1 cellular context compared by ENCODE assay signal in genomic region chr9:5437254-5438216, GRCh38.
TF ChIP-seq lines count a peak whose summit lies in the region.

PLGRKT (minus strand) TSS chr9:5437925; CDS start chr9:5431977, 5,948 bp downstream.

TF ChIP-seq in K562, 482 proteins besides CTCF, POLR2A, EP300 and RAD21 (continued from another document and continues in another):
- TF ChIP-seq, protein P1, sequence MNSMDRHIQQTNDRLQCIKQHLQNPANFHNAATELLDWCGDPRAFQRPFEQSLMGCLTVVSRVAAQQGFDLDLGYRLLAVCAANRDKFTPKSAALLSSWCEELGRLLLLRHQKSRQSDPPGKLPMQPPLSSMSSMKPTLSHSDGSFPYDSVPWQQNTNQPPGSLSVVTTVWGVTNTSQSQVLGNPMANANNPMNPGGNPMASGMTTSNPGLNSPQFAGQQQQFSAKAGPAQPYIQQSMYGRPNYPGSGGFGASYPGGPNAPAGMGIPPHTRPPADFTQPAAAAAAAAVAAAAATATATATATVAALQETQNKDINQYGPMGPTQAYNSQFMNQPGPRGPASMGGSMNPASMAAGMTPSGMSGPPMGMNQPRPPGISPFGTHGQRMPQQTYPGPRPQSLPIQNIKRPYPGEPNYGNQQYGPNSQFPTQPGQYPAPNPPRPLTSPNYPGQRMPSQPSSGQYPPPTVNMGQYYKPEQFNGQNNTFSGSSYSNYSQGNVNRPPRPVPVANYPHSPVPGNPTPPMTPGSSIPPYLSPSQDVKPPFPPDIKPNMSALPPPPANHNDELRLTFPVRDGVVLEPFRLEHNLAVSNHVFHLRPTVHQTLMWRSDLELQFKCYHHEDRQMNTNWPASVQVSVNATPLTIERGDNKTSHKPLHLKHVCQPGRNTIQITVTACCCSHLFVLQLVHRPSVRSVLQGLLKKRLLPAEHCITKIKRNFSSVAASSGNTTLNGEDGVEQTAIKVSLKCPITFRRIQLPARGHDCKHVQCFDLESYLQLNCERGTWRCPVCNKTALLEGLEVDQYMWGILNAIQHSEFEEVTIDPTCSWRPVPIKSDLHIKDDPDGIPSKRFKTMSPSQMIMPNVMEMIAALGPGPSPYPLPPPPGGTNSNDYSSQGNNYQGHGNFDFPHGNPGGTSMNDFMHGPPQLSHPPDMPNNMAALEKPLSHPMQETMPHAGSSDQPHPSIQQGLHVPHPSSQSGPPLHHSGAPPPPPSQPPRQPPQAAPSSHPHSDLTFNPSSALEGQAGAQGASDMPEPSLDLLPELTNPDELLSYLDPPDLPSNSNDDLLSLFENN (IDR thresholded peaks at IDR 0.05; ENCODE audit: low read depth in 2 of 2, low read length in 2 of 2), result no peak
- TF ChIP-seq BRF2 (IDR thresholded peaks at IDR 0.05; ENCODE audit: borderline replicate concordance, insufficient read depth, insufficient read length), result no peak
- TF ChIP-seq DNMT1 (IDR thresholded peaks at IDR 0.05), result no peak
- no peak for TF ChIP-seq CREB1 (IDR thresholded peaks at IDR 0.05)
- no peak for TF ChIP-seq CREB1 (CRISPR knock-in tag; IDR thresholded peaks at IDR 0.05)
- TF ChIP-seq POLR2G (IDR thresholded peaks at IDR 0.05; ENCODE audit: low read depth, low read length), result peak; percentile 85
- TF ChIP-seq BCOR (IDR thresholded peaks at IDR 0.05), result no peak
- TF ChIP-seq POLR3G (IDR thresholded peaks at IDR 0.05; ENCODE audit: extremely low read depth, insufficient read length, insufficient replicate concordance), result no peak
- no peak for TF ChIP-seq RUNX1 (IDR thresholded peaks at IDR 0.05; ENCODE audit: low read depth)
- TF ChIP-seq ELF4 (CRISPR knock-in tag; IDR thresholded peaks at IDR 0.05), result no peak
- TF ChIP-seq, protein P2, sequence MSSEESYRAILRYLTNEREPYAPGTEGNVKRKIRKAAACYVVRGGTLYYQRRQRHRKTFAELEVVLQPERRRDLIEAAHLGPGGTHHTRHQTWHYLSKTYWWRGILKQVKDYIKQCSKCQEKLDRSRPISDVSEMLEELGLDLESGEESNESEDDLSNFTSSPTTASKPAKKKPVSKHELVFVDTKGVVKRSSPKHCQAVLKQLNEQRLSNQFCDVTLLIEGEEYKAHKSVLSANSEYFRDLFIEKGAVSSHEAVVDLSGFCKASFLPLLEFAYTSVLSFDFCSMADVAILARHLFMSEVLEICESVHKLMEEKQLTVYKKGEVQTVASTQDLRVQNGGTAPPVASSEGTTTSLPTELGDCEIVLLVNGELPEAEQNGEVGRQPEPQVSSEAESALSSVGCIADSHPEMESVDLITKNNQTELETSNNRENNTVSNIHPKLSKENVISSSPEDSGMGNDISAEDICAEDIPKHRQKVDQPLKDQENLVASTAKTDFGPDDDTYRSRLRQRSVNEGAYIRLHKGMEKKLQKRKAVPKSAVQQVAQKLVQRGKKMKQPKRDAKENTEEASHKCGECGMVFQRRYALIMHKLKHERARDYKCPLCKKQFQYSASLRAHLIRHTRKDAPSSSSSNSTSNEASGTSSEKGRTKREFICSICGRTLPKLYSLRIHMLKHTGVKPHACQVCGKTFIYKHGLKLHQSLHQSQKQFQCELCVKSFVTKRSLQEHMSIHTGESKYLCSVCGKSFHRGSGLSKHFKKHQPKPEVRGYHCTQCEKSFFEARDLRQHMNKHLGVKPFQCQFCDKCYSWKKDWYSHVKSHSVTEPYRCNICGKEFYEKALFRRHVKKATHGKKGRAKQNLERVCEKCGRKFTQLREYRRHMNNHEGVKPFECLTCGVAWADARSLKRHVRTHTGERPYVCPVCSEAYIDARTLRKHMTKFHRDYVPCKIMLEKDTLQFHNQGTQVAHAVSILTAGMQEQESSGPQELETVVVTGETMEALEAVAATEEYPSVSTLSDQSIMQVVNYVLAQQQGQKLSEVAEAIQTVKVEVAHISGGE (CRISPR knock-in tag; IDR thresholded peaks at IDR 0.05), result 0 out of 6 replicates have a peak, but pooled peaks of 1 of the 3 experiments have one; percentile 35
- no peak for TF ChIP-seq ZNF143 (CRISPR knock-in tag; IDR thresholded peaks at IDR 0.05)
- TF ChIP-seq ATF3 (IDR thresholded peaks at IDR 0.05), result peak; percentile 19; the same call in 1 of the 2 replicates
- TF ChIP-seq ATF3 (CRISPR knock-in tag; conservative IDR thresholded peaks at IDR 0.05), result no peak
- TF ChIP-seq ZNF318 (IDR thresholded peaks at IDR 0.05; ENCODE audit: borderline replicate concordance in 1 of 2, low read depth in 1 of 2), result no peak
- TF ChIP-seq EP400 (IDR thresholded peaks at IDR 0.05), result peak; percentile 44; the same call in 1 of the 2 replicates
- peak; percentile 92 for TF ChIP-seq GABPA (tag; conservative IDR thresholded peaks at IDR 0.05; ENCODE audit: low read depth)
- TF ChIP-seq CXXC5 (CRISPR knock-in tag; IDR thresholded peaks at IDR 0.05), result 0 out of 2 replicates have a peak, but pooled peaks have one; percentile 26
- no peak for TF ChIP-seq CSDE1 (IDR thresholded peaks at IDR 0.05)
- TF ChIP-seq PHF20 (IDR thresholded peaks at IDR 0.05; ENCODE audit: partially characterized antibody), result peak; percentile 30
- no peak for TF ChIP-seq ZC3H8 (IDR thresholded peaks at IDR 0.05)
- peak; percentile 44; the same call in 1 of the 2 replicates for TF ChIP-seq MYC (IDR thresholded peaks at IDR 0.05; ENCODE audit: low read depth, low read length)
- no peak for TF ChIP-seq MYC (CRISPR knock-in tag; IDR thresholded peaks at IDR 0.05; ENCODE audit: borderline replicate concordance, low read depth)
- TF ChIP-seq, protein P3, sequence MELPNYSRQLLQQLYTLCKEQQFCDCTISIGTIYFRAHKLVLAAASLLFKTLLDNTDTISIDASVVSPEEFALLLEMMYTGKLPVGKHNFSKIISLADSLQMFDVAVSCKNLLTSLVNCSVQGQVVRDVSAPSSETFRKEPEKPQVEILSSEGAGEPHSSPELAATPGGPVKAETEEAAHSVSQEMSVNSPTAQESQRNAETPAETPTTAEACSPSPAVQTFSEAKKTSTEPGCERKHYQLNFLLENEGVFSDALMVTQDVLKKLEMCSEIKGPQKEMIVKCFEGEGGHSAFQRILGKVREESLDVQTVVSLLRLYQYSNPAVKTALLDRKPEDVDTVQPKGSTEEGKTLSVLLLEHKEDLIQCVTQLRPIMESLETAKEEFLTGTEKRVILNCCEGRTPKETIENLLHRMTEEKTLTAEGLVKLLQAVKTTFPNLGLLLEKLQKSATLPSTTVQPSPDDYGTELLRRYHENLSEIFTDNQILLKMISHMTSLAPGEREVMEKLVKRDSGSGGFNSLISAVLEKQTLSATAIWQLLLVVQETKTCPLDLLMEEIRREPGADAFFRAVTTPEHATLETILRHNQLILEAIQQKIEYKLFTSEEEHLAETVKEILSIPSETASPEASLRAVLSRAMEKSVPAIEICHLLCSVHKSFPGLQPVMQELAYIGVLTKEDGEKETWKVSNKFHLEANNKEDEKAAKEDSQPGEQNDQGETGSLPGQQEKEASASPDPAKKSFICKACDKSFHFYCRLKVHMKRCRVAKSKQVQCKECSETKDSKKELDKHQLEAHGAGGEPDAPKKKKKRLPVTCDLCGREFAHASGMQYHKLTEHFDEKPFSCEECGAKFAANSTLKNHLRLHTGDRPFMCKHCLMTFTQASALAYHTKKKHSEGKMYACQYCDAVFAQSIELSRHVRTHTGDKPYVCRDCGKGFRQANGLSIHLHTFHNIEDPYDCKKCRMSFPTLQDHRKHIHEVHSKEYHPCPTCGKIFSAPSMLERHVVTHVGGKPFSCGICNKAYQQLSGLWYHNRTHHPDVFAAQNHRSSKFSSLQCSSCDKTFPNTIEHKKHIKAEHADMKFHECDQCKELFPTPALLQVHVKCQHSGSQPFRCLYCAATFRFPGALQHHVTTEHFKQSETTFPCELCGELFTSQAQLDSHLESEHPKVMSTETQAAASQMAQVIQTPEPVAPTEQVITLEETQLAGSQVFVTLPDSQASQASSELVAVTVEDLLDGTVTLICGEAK (IDR thresholded peaks at IDR 0.05), result peak; percentile 88
- TF ChIP-seq, protein P3 (CRISPR knock-in tag; IDR thresholded peaks at IDR 0.05), result no peak
- peak; percentile 95 for TF ChIP-seq NR2C1 (IDR thresholded peaks at IDR 0.05)
- peak; percentile 93 for TF ChIP-seq NR2C1 (tag; IDR thresholded peaks at IDR 0.05)
- no peak for TF ChIP-seq SRSF1 (IDR thresholded peaks at IDR 0.05; ENCODE audit: low read depth, low read length)
- TF ChIP-seq SIN3A (IDR thresholded peaks at IDR 0.05; ENCODE audit: borderline replicate concordance in 2 of 2, control insufficient read depth in 1 of 2, low read depth in 2 of 2, low read length in 2 of 2), result no peak
- TF ChIP-seq ATF7 (IDR thresholded peaks at IDR 0.05), result peak; percentile 62
- peak; percentile 62 for TF ChIP-seq SUPT5H (IDR thresholded peaks at IDR 0.05)
